21 cellular contexts compared by ENCODE assay signal in the genomic region with DNA sequence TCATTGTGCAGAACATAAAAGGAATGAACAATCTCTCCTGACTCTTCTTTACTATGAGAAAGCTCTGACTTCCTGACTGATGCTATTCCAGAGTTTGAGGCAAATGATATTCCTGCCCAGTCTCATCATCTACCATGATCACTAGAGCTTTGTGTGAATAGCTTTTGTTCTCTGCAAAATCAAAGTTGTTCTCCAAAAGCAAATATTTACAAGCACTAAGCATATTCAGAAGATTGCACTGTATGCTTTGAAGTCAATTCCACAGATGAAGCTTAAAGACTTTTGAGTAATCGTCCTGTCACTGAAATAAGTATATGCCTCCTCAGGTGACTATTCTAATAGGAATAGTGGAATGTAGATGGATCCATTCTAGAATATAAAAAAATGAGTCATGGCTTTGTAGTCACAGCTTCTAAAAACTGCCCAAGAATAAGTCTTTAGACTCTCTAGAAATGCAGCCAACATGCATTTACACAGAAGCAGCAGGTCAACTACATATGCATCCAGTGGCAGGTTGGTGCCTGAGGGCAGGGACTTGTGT. TPM values are rescaled to one million over a fixed set of nuclear protein-coding genes. Genes with fewer than 3 reads are reported as not detected.
"Had no signal": no experiment of that assay in that cellular context is flagged by ENCODE, and none has a peak within 500 bp of the region (broad histone marks: within the 10 kb centered on the region; RNA-seq: fewer than 3 reads in every experiment).

No MANE protein-coding gene starts in this region.

- H3K36me3 Mint-ChIP-seq: naive thymus-derived CD4-positive, alpha-beta T cell; neural progenitor cell; stimulated activated memory B cell treated with anti-CD40 and anti-IgM and Interleukin-4, amounts not matched to agents 10 μg/mL and 1 μg/mL and 100 μg/mL, for 72 hours; type B pancreatic cell had no signal

- H3K4me3 ChIP-seq: dorsolateral prefrontal cortex, gastrocnemius medialis, left lung, neural progenitor cell, prostate gland, right atrium auricular region, sigmoid colon, testis, tibial artery had no signal

- H3K4me1 ChIP-seq: gastrocnemius medialis, left lung, prostate gland, right atrium auricular region, testis had no signal

- H3K9me3 Mint-ChIP-seq: naive thymus-derived CD4-positive, alpha-beta T cell; nephron; neural progenitor cell; stimulated activated memory B cell treated with anti-CD40 and anti-IgM and Interleukin-4, amounts not matched to agents 10 μg/mL and 1 μg/mL and 100 μg/mL, for 72 hours; type B pancreatic cell had no signal

- H2AFZ ChIP-seq: neural progenitor cell had no signal

- DNase-seq: dorsolateral prefrontal cortex; effector CD4-positive, alpha-beta T cell; gastrocnemius medialis; head of caudate nucleus; kidney; left lung; mesenchymal stem cell; midbrain; naive thymus-derived CD4-positive, alpha-beta T cell; sigmoid colon; stimulated activated CD4-positive, alpha-beta T cell treated with anti-CD3 and anti-CD28 coated beads, Interleukin-4, amount 100 ng/mL, for 4 hours; stimulated activated naive CD8-positive, alpha-beta T cell treated with anti-CD3 and anti-CD28 coated beads, Interleukin-15, Interleukin-2, amounts not matched to agents 100 U/mL and 50 U/mL, for 24 hours; substantia nigra; testis; tibial artery had no signal

- H3K9me3 ChIP-seq: gastrocnemius medialis, left lung, prostate gland, right atrium auricular region, sigmoid colon, testis, tibial artery had no signal

- H3K4me3 Mint-ChIP-seq: naive thymus-derived CD4-positive, alpha-beta T cell; nephron; neural progenitor cell; stimulated activated memory B cell treated with anti-CD40 and anti-IgM and Interleukin-4, amounts not matched to agents 10 μg/mL and 1 μg/mL and 100 μg/mL, for 72 hours; type B pancreatic cell had no signal

- H3K4me2 ChIP-seq: neural progenitor cell had no signal

- ATAC-seq: gastrocnemius medialis; left lung; naive thymus-derived CD4-positive, alpha-beta T cell; stimulated activated memory B cell treated with anti-CD40 and anti-IgM and Interleukin-4, amounts not matched to agents 10 μg/mL and 1 μg/mL and 100 μg/mL, for 72 hours; stimulated activated naive CD8-positive, alpha-beta T cell treated with anti-CD3 and anti-CD28 coated beads, Interleukin-15, Interleukin-2, amounts not matched to agents 100 U/mL and 50 U/mL, for 24 hours had no signal

- H3K4me1 Mint-ChIP-seq: naive thymus-derived CD4-positive, alpha-beta T cell; stimulated activated memory B cell treated with anti-CD40 and anti-IgM and Interleukin-4, amounts not matched to agents 10 μg/mL and 1 μg/mL and 100 μg/mL, for 72 hours had no signal

- H3K9ac ChIP-seq: neural progenitor cell had no signal

- H3K36me3 ChIP-seq: gastrocnemius medialis, left lung, neural progenitor cell, prostate gland had no signal

- H3K27ac ChIP-seq: dorsolateral prefrontal cortex, gastrocnemius medialis, left lung, neural progenitor cell, prostate gland, right atrium auricular region, sigmoid colon, testis, tibial artery had no signal

- H3K27me3 ChIP-seq: dorsolateral prefrontal cortex, gastrocnemius medialis, left lung, neural progenitor cell, right atrium auricular region, sigmoid colon, testis, tibial artery had no signal

- H3K27ac Mint-ChIP-seq: naive thymus-derived CD4-positive, alpha-beta T cell; nephron; stimulated activated memory B cell treated with anti-CD40 and anti-IgM and Interleukin-4, amounts not matched to agents 10 μg/mL and 1 μg/mL and 100 μg/mL, for 72 hours; type B pancreatic cell had no signal

RNA-seq across cellular contexts. Expression of a gene that starts 34.6 kb away (rescaled TPM):
- total RNA-seq: naive thymus-derived CD4-positive, alpha-beta T cell had no signal
- polyA plus RNA-seq: naive thymus-derived CD4-positive, alpha-beta T cell had no signal
